In genomic region chr14:82029038-82029437, GRCh38 we compare ENCODE assay signal across 11 cellular contexts.
"Had no signal": no experiment of that assay in that cellular context is flagged by ENCODE, and none has a peak within 500 bp of the region (broad histone marks: within the 10 kb centered on the region; RNA-seq: fewer than 3 reads in every experiment).

No MANE protein-coding gene starts in this region.

- DNase-seq: activated CD4-positive, alpha-beta T cell treated with anti-CD3 and anti-CD28 coated beads for 1 hour; activated CD4-positive, alpha-beta T cell treated with anti-CD3 and anti-CD28 coated beads, Interleukin-2, amount 50 U/mL, for 48 hours; activated gamma-delta T cell; activated naive CD8-positive, alpha-beta T cell treated with anti-CD3 and anti-CD28 coated beads for 36 hours; activated T-cell treated with anti-CD3 and anti-CD28 coated beads, Interleukin-2, amount 50 U/mL, for 48 hours; brain microvascular endothelial cell; cerebellar nuclear complex; natural killer cell; right lobe of liver; T-helper 9 cell had no signal

- ATAC-seq: natural killer cell; right lobe of liver; stimulated activated memory B cell treated with anti-CD40 and anti-IgM and Interleukin-4, amounts not matched to agents 10 μg/mL and 1 μg/mL and 100 μg/mL, for 72 hours had no signal
